Comparison of ENCODE assay signal across 20 cellular contexts in the genomic region with DNA sequence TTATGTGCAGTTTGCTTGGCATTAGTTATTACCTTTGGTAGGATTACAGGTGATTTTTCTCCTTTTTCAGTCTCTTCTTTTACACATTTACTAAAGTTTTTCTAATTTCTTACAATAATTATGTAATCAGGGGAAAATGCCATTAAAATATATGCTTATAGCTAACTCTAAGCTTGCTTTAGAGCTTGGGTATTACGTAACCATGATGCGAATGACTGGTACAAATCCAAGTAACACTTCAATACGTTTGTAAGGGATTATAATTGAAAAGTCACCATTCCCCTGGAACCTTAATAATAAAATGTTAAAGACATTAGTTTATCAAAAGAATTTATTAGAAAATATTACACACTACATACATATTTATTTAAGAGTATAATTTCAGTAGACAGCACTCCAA.
"Had no signal": no experiment of that assay in that cellular context is flagged by ENCODE, and none has a peak within 500 bp of the region (broad histone marks: within the 10 kb centered on the region; RNA-seq: fewer than 3 reads in every experiment).

No MANE protein-coding gene starts in this region.

- H2AFZ ChIP-seq: neural progenitor cell had no signal

- H3K9ac ChIP-seq: neural progenitor cell had no signal

- H3K4me2 ChIP-seq: neural progenitor cell, smooth muscle cell had no signal

- H3K36me3 ChIP-seq: colonic mucosa, ovary had no signal

- DNase-seq: colonic mucosa; dermis blood vessel endothelial cell; effector CD4-positive, alpha-beta T cell; endodermal cell; foreskin keratinocyte; immature natural killer cell; left colon; left ventricle myocardium superior; mesenchymal stem cell; midbrain; nucleus accumbens; ovary; stimulated activated CD4-positive, alpha-beta T cell treated with anti-CD3 and anti-CD28 coated beads, Interleukin-2, amount 100 ng/mL, for 48 hours; stimulated activated naive CD4-positive, alpha-beta T cell treated with Interleukin-2 at 50 U/mL for 16 hours had no signal

- H3K4me1 ChIP-seq: colonic mucosa, foreskin keratinocyte, neural progenitor cell, right atrium auricular region had no signal

- H3K9me3 ChIP-seq: colonic mucosa, ovary, right atrium auricular region had no signal

- H3K4me3 ChIP-seq: colonic mucosa, lung, neural progenitor cell, ovary, right atrium auricular region, smooth muscle cell had no signal

- H3K27me3 ChIP-seq: colonic mucosa, foreskin keratinocyte, neural progenitor cell, ovary, right atrium auricular region had no signal

- ATAC-seq: esophagus mucosa; foreskin keratinocyte; left colon; left ventricle myocardium superior; natural killer cell treated with Interleukin-12 subunit alpha and Interleukin-12 subunit beta and Interleukin-15 and Interleukin-18, amount 100 ng/mL, for 72 hours had no signal

- H3K27ac ChIP-seq: colonic mucosa, foreskin keratinocyte, neural progenitor cell, ovary, right atrium auricular region had no signal
